In genomic region chr11:78187366-78188011, GRCh38 we compare ENCODE assay signal across 8 cellular contexts. TPM values are rescaled to one million over a fixed set of nuclear protein-coding genes. Genes with fewer than 3 reads are reported as not detected.
DNase-seq lines count a peak whose midpoint lies in the region; ATAC-seq lines count a peak whose summit lies in the region.

No MANE protein-coding gene starts in this region.

- H3K27me3 Mint-ChIP-seq in activated CD8-positive, alpha-beta memory T cell treated with anti-CD3 and anti-CD28 coated beads, Interleukin-2, amount 10 ng/mL, durations not matched to agents 7 days and 5 days, result no peaks in the 10 kb centered on the region
- no peaks in the 10 kb centered on the region for H3K27me3 Mint-ChIP-seq in activated T-helper 1 cell treated with anti-CD3 and anti-CD28 coated beads, Interleukin-12 subunit alpha, Interleukin-12 subunit beta, Interleukin-2, Interleukin-4 antibody, amounts not matched to agents 30 ng/mL and 10 ng/mL and 1 ng/mL, durations not matched to agents 14 hours and 24 hours and 36 hours (ENCODE audit: insufficient read depth)

- H3K27ac ChIP-seq in iPS-20b (ENCODE audit: low read length), result no peak overlapping the region
- H3K27ac ChIP-seq in substantia nigra (ENCODE audit: low read depth, low read length, poor library complexity, severe bottlenecking), result peak overlapping the region; percentile 83

- no peak for ATAC-seq in activated CD8-positive, alpha-beta memory T cell treated with anti-CD3 and anti-CD28 coated beads, Interleukin-2, amount 10 ng/mL, durations not matched to agents 7 days and 5 days
- ATAC-seq in HG03139 (IDR thresholded peaks at IDR 0.05; ENCODE audit: unreplicated experiment), result no peak
- no peak for ATAC-seq in HG02798 (IDR thresholded peaks at IDR 0.05; ENCODE audit: poor library complexity, unreplicated experiment)

- H3K9me3 ChIP-seq in iPS-20b (ENCODE audit: insufficient read depth, low read depth, low read length), result no peaks in the 10 kb centered on the region

- no peaks in the 10 kb centered on the region for H3K9me3 Mint-ChIP-seq in activated CD8-positive, alpha-beta memory T cell treated with anti-CD3 and anti-CD28 coated beads, Interleukin-2, amount 10 ng/mL, durations not matched to agents 7 days and 5 days (ENCODE audit: low read depth)
- H3K9me3 Mint-ChIP-seq in activated T-helper 1 cell treated with anti-CD3 and anti-CD28 coated beads, Interleukin-12 subunit alpha, Interleukin-12 subunit beta, Interleukin-2, Interleukin-4 antibody, amounts not matched to agents 30 ng/mL and 10 ng/mL and 1 ng/mL, durations not matched to agents 14 hours and 24 hours and 36 hours, result no peaks in the 10 kb centered on the region

- DNase-seq in activated CD8-positive, alpha-beta memory T cell treated with anti-CD3 and anti-CD28 coated beads, Interleukin-2, amount 10 ng/mL, durations not matched to agents 7 days and 5 days, result no peak
- no peak for DNase-seq in activated CD8-positive, alpha-beta memory T cell treated with anti-CD3 and anti-CD28 coated beads for 24 hours
- no peak for DNase-seq in activated T-helper 1 cell treated with anti-CD3 and anti-CD28 coated beads, Interleukin-12 subunit alpha, Interleukin-12 subunit beta, Interleukin-2, Interleukin-4 antibody, amounts not matched to agents 30 ng/mL and 10 ng/mL and 1 ng/mL, durations not matched to agents 14 hours and 24 hours and 36 hours (ENCODE audit: low spot score)
- peak in 1 of 49 donors; percentile 31 for DNase-seq in substantia nigra (lab: John Stamatoyannopoulos, UW)
- DNase-seq in DMS 273 treated with DMSO at 0.1 percent for 48 hours (lab: John Stamatoyannopoulos, UW), result no peak

- H3K9ac ChIP-seq in iPS-20b (ENCODE audit: low read depth, low read length), result peak overlapping the region; percentile 61; the same call in 1 of the 2 replicates

- H3K36me3 ChIP-seq in iPS-20b (ENCODE audit: insufficient read depth, low read depth, low read length), result no peaks in the 10 kb centered on the region

- peaks cover 5% of the 10 kb centered on the region; the same call in 1 of the 2 replicates for H3K4me1 ChIP-seq in iPS-20b (ENCODE audit: insufficient read depth, low read length)

- H3K27me3 ChIP-seq in iPS-20b (ENCODE audit: insufficient read depth, low read length), result peaks cover 8% of the 10 kb centered on the region

- H3K27ac Mint-ChIP-seq in activated CD8-positive, alpha-beta memory T cell treated with anti-CD3 and anti-CD28 coated beads, Interleukin-2, amount 10 ng/mL, durations not matched to agents 7 days and 5 days, result peak overlapping the region; percentile 85
- H3K27ac Mint-ChIP-seq in activated T-helper 1 cell treated with anti-CD3 and anti-CD28 coated beads, Interleukin-12 subunit alpha, Interleukin-12 subunit beta, Interleukin-2, Interleukin-4 antibody, amounts not matched to agents 30 ng/mL and 10 ng/mL and 1 ng/mL, durations not matched to agents 14 hours and 24 hours and 36 hours, result peak overlapping the region; percentile 100

- H3K4me3 ChIP-seq in iPS-20b (ENCODE audit: low read length), result peak overlapping the region; percentile 83

- H3K36me3 Mint-ChIP-seq in activated CD8-positive, alpha-beta memory T cell treated with anti-CD3 and anti-CD28 coated beads, Interleukin-2, amount 10 ng/mL, durations not matched to agents 7 days and 5 days, result peaks cover 5% of the 10 kb centered on the region
- H3K36me3 Mint-ChIP-seq in activated T-helper 1 cell treated with anti-CD3 and anti-CD28 coated beads, Interleukin-12 subunit alpha, Interleukin-12 subunit beta, Interleukin-2, Interleukin-4 antibody, amounts not matched to agents 30 ng/mL and 10 ng/mL and 1 ng/mL, durations not matched to agents 14 hours and 24 hours and 36 hours (ENCODE audit: low read depth), result peaks cover 31% of the 10 kb centered on the region

- intact Hi-C loops in activated T-helper 1 cell treated with anti-CD3 and anti-CD28 coated beads, Interleukin-12 subunit alpha, Interleukin-12 subunit beta, Interleukin-2, Interleukin-4 antibody, amounts not matched to agents 30 ng/mL and 10 ng/mL and 1 ng/mL, durations not matched to agents 14 hours and 24 hours and 36 hours (cut with micrococcal nuclease), result loop anchor here (1.0 to 2.0 kb wide), 16 partner anchors 15 to 550 kb away; partner anchors contain the start of genes ALG8, CLNS1A, GAB2 and INTS4

- peak overlapping the region; percentile 97 for H3K4me3 Mint-ChIP-seq in activated CD8-positive, alpha-beta memory T cell treated with anti-CD3 and anti-CD28 coated beads, Interleukin-2, amount 10 ng/mL, durations not matched to agents 7 days and 5 days
- H3K4me3 Mint-ChIP-seq in activated T-helper 1 cell treated with anti-CD3 and anti-CD28 coated beads, Interleukin-12 subunit alpha, Interleukin-12 subunit beta, Interleukin-2, Interleukin-4 antibody, amounts not matched to agents 30 ng/mL and 10 ng/mL and 1 ng/mL, durations not matched to agents 14 hours and 24 hours and 36 hours, result peak overlapping the region; percentile 99

- CTCF ChIA-PET in activated CD8-positive, alpha-beta memory T cell treated with anti-CD3 and anti-CD28 coated beads, Interleukin-2, amount 10 ng/mL, durations not matched to agents 7 days and 5 days (lab: Charles Lee), result interaction anchor here (1.5 kb wide), 1 partner anchor 192 kb away, joined by 4 read pairs; the partner anchor contains the start of gene INTS4

- peaks cover 34% of the 10 kb centered on the region for H3K4me1 Mint-ChIP-seq in activated CD8-positive, alpha-beta memory T cell treated with anti-CD3 and anti-CD28 coated beads, Interleukin-2, amount 10 ng/mL, durations not matched to agents 7 days and 5 days
- peaks cover 51% of the 10 kb centered on the region for H3K4me1 Mint-ChIP-seq in activated T-helper 1 cell treated with anti-CD3 and anti-CD28 coated beads, Interleukin-12 subunit alpha, Interleukin-12 subunit beta, Interleukin-2, Interleukin-4 antibody, amounts not matched to agents 30 ng/mL and 10 ng/mL and 1 ng/mL, durations not matched to agents 14 hours and 24 hours and 36 hours (ENCODE audit: low read depth)

RNA-seq across cellular contexts. Expression of gene KCTD21, which starts 0.9 kb away (rescaled TPM):
- 1 to 10 TPM; 6.4 to 7.3 TPM for total RNA-seq in activated CD8-positive, alpha-beta memory T cell treated with anti-CD3 and anti-CD28 coated beads, Interleukin-2, amount 10 ng/mL, durations not matched to agents 7 days and 5 days
- 10.7 and 12.0 TPM in 2 replicates for total RNA-seq in activated T-helper 1 cell treated with anti-CD3 and anti-CD28 coated beads, Interleukin-12 subunit alpha, Interleukin-12 subunit beta, Interleukin-2, Interleukin-4 antibody, amounts not matched to agents 30 ng/mL and 10 ng/mL and 1 ng/mL, durations not matched to agents 14 hours and 24 hours and 36 hours

RNA-seq across cellular contexts. Expression of gene USP35, which starts 1.2 kb away (rescaled TPM):
- 10 to 100 TPM in 1 of 2 experiments, 1 to 10 TPM in 1; 8.5 to 10.6 TPM for total RNA-seq in activated CD8-positive, alpha-beta memory T cell treated with anti-CD3 and anti-CD28 coated beads, Interleukin-2, amount 10 ng/mL, durations not matched to agents 7 days and 5 days
- total RNA-seq in activated T-helper 1 cell treated with anti-CD3 and anti-CD28 coated beads, Interleukin-12 subunit alpha, Interleukin-12 subunit beta, Interleukin-2, Interleukin-4 antibody, amounts not matched to agents 30 ng/mL and 10 ng/mL and 1 ng/mL, durations not matched to agents 14 hours and 24 hours and 36 hours, result 11.8 and 14.0 TPM in 2 replicates

RNA-seq across cellular contexts. Expression of gene ALG8, which starts 48.1 kb away (rescaled TPM):
- 10 to 100 TPM; 47.3 to 51.6 TPM for total RNA-seq in activated CD8-positive, alpha-beta memory T cell treated with anti-CD3 and anti-CD28 coated beads, Interleukin-2, amount 10 ng/mL, durations not matched to agents 7 days and 5 days
- 57.9 and 74.2 TPM in 2 replicates for total RNA-seq in activated T-helper 1 cell treated with anti-CD3 and anti-CD28 coated beads, Interleukin-12 subunit alpha, Interleukin-12 subunit beta, Interleukin-2, Interleukin-4 antibody, amounts not matched to agents 30 ng/mL and 10 ng/mL and 1 ng/mL, durations not matched to agents 14 hours and 24 hours and 36 hours
